ENCODE assay signal across 10 cellular contexts in genomic region chr2:105798595-105798994, GRCh38. TPM values are rescaled to one million over a fixed set of nuclear protein-coding genes. Genes with fewer than 3 reads are reported as not detected.
A peak's percentile ranks its signal among the peaks of the same experiment; 100 is the strongest.
DNase-seq lines count a peak whose midpoint lies in the region; ATAC-seq, FAIRE-seq and TF ChIP-seq lines count a peak whose summit lies in the region.
"Had no signal": no experiment of that assay in that cellular context is flagged by ENCODE, and none has a peak within 500 bp of the region (broad histone marks: within the 10 kb centered on the region; RNA-seq: fewer than 3 reads in every experiment).

No MANE protein-coding gene starts in this region.

- DNase-seq in GM18507 (ENCODE audit: extremely low spot score, insufficient read length, low read depth) (no peak), hypothalamus (lab: John Stamatoyannopoulos, UW) (no peak), 8988T (no peak)
- DNase-seq in activated CD8-positive, alpha-beta T cell treated with anti-CD3 and anti-CD28 coated beads for 36 hours, result peak; percentile 85
- DNase-seq: kidney glomerular epithelial cell had no signal

- CTCF ChIA-PET in activated CD8-positive, alpha-beta T cell treated with anti-CD3 and anti-CD28 coated beads for 36 hours (lab: Charles Lee), result interaction anchor here (1.0 to 2.4 kb wide), 12 partner anchors 9 to 90 kb away, joined by 3 to 14 read pairs (median 5); no protein-coding TSS in a partner anchor

- no peak for TF ChIP-seq CTCF in activated CD8-positive, alpha-beta T cell treated with anti-CD3 and anti-CD28 coated beads for 36 hours (IDR thresholded peaks at IDR 0.05)
- no peak for TF ChIP-seq CTCF in nephron (IDR thresholded peaks at IDR 0.05; ENCODE audit: unreplicated experiment in 3 of 3)

- H3K27ac Mint-ChIP-seq in activated CD8-positive, alpha-beta T cell treated with anti-CD3 and anti-CD28 coated beads for 36 hours, result peak overlapping the region; percentile 93
- peak overlapping the region in 2 of 3 experiments; percentile 29 to 38 for H3K27ac Mint-ChIP-seq in nephron

- peak overlapping the region; percentile 66 for H3K4me3 Mint-ChIP-seq in activated CD8-positive, alpha-beta T cell treated with anti-CD3 and anti-CD28 coated beads for 36 hours
- no peak overlapping the region for H3K4me3 Mint-ChIP-seq in nephron

- peaks cover 51% of the 10 kb centered on the region for H3K36me3 Mint-ChIP-seq in activated CD8-positive, alpha-beta T cell treated with anti-CD3 and anti-CD28 coated beads for 36 hours (ENCODE audit: low read depth)
- peaks cover 13% of the 10 kb centered on the region for H3K36me3 Mint-ChIP-seq in nephron (ENCODE audit: low read depth)

- ATAC-seq in HG03432 (IDR thresholded peaks at IDR 0.05; ENCODE audit: unreplicated experiment) (peak; percentile 19), esophagus mucosa (no peak), GM19395 (IDR thresholded peaks at IDR 0.05; ENCODE audit: unreplicated experiment) (no peak)
- peak; percentile 8 for ATAC-seq in activated CD8-positive, alpha-beta T cell treated with anti-CD3 and anti-CD28 coated beads for 36 hours

- no peaks in the 10 kb centered on the region for H3K9me3 Mint-ChIP-seq in activated CD8-positive, alpha-beta T cell treated with anti-CD3 and anti-CD28 coated beads for 36 hours
- H3K9me3 Mint-ChIP-seq in nephron, result no peaks in the 10 kb centered on the region

- POLR2A ChIA-PET in activated CD8-positive, alpha-beta T cell treated with anti-CD3 and anti-CD28 coated beads for 36 hours (lab: Charles Lee), result interaction anchor here (0.7 to 4.7 kb wide), 25 partner anchors 9 to 361 kb away, joined by 3 to 53 read pairs (median 5); no protein-coding TSS in a partner anchor

- peaks cover 90% of the 10 kb centered on the region for H3K4me1 Mint-ChIP-seq in activated CD8-positive, alpha-beta T cell treated with anti-CD3 and anti-CD28 coated beads for 36 hours (ENCODE audit: low read depth)
- peaks cover 69% of the 10 kb centered on the region for H3K4me1 Mint-ChIP-seq in nephron

- no peaks in the 10 kb centered on the region for H3K27me3 Mint-ChIP-seq in activated CD8-positive, alpha-beta T cell treated with anti-CD3 and anti-CD28 coated beads for 36 hours
- no peaks in the 10 kb centered on the region for H3K27me3 Mint-ChIP-seq in nephron (ENCODE audit: low read depth)

- peak; percentile 82 for FAIRE-seq in GM18507 (lab: Jason Lieb, UNC)
- FAIRE-seq: G401.6 had no signal

- intact Hi-C loops in activated CD8-positive, alpha-beta T cell treated with anti-CD3 and anti-CD28 coated beads for 36 hours (cut with micrococcal nuclease), result loop anchor here (5.0 kb wide), 4 partner anchors 39 to 129 kb away; no protein-coding TSS in a partner anchor

RNA-seq across cellular contexts. Expression of gene NCK2, which starts 53.9 kb away (rescaled TPM):
- total RNA-seq in activated CD8-positive, alpha-beta T cell treated with anti-CD3 and anti-CD28 coated beads for 36 hours, result 10 to 100 TPM; 68.3 to 69.7 TPM
- total RNA-seq in esophagus mucosa, result 68.6 TPM

Comparison
In these comparisons a context has a peak if more than half of its experiments do, and no peak if none do; other contexts are left out.
1. ATAC-seq: peak in HG03432 (single experiment) and activated CD8-positive, alpha-beta T cell treated with anti-CD3 and anti-CD28 coated beads for 36 hours (single experiment); none in esophagus mucosa (single experiment) and GM19395 (single experiment).